In the genomic region with DNA sequence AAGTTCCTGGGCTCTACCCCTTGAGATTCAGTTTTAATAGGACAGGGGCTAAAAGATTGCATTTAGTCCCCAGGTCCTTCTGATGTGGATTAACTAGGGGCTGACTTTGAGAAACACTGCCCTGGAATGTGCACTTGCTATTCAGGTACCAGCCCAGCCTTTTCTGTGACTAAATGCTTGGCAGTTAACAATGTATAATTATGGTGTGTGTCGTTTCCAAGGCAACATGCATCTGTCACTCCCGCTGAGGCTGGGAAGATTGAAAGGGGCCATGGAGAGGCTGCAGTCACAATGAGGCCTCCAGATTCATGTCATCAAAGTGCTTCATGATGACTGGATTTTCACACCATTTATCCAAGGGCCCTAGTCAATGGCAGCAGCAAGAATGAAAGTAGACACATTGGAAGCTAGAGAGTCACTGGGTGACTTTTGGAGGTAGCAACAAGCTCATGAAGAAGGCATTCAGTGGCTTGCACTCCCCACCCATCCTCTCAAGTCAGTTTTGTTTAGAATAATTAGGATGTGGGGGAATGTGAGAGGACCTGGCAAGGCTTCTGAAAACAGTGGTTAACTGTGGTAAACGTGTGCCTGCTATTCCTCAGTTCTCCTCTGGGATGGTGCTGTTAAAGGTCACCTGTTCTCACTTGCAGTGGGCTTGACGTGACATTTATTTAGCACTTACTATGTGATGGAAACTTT, we compare ENCODE assay signal across 11 cellular contexts. TPM values are rescaled to one million over a fixed set of nuclear protein-coding genes. Genes with fewer than 3 reads are reported as not detected.
DNase-seq lines count a peak whose midpoint lies in the region; ATAC-seq and TF ChIP-seq lines count a peak whose summit lies in the region.
"Had no signal": no experiment of that assay in that cellular context is flagged by ENCODE, and none has a peak within 500 bp of the region (broad histone marks: within the 10 kb centered on the region; RNA-seq: fewer than 3 reads in every experiment).

No MANE protein-coding gene starts in this region.

- H3K4me1 Mint-ChIP-seq in MCF 10A (ENCODE audit: insufficient read depth, unreplicated experiment), result peaks cover 16% of the 10 kb centered on the region
- H3K4me1 Mint-ChIP-seq: CD4-positive, CD25-positive, alpha-beta regulatory T cell; immature natural killer cell had no signal

- H3K4me1 ChIP-seq in breast epithelium, result no peaks in the 10 kb centered on the region
- no peaks in the 10 kb centered on the region for H3K4me1 ChIP-seq in Panc1 (ENCODE audit: control insufficient read depth, insufficient read depth, low read length)
- peaks cover 9% of the 10 kb centered on the region for H3K4me1 ChIP-seq in testis
- H3K4me1 ChIP-seq in gastroesophageal sphincter, result peaks cover 0 to 22% (median 4%) of the 10 kb centered on the region in 3 donors

- peaks cover 9% of the 10 kb centered on the region for H3K36me3 Mint-ChIP-seq in MCF 10A (ENCODE audit: insufficient read depth, unreplicated experiment)
- H3K36me3 Mint-ChIP-seq: CD4-positive, CD25-positive, alpha-beta regulatory T cell; immature natural killer cell had no signal

- intact Hi-C loops in MCF 10A (cut with micrococcal nuclease), result loop anchor here (2.0 to 10.0 kb wide), 2 partner anchors 28 to 160 kb away; a partner anchor contains a TSS
- intact Hi-C loops in breast epithelium (cut with DNase I; ENCODE audit: low total_unique reads), result no loop called here
- intact Hi-C loops in Panc1 (cut with micrococcal nuclease; ENCODE audit: unreplicated experiment), result no loop called here
- intact Hi-C loops in head of caudate nucleus (cut with DNase I), result no loop called here
- intact Hi-C loops in testis (cut with DNase I; ENCODE audit: low total_unique reads), result no loop called here

- DNase-seq in MCF 10A (ENCODE audit: unreplicated experiment), result peak; percentile 17
- no peak for DNase-seq in breast epithelium (ENCODE audit: low spot score in 2 of 2)
- DNase-seq in Panc1 (ENCODE audit: low read depth, low spot score), result no peak
- peak in 30 of 42 donors; percentile 5 to 68 (median 28) for DNase-seq in head of caudate nucleus
- no peak for DNase-seq in testis
- no peak for DNase-seq in DMS114 treated with DMSO at 0.1 percent for 48 hours (lab: John Stamatoyannopoulos, UW; ENCODE audit: unreplicated experiment)
- no peak for DNase-seq in DMS153 treated with DMSO at 0.1 percent for 48 hours (lab: John Stamatoyannopoulos, UW; ENCODE audit: unreplicated experiment)
- DNase-seq: CD4-positive, CD25-positive, alpha-beta regulatory T cell; immature natural killer cell; NK-92 treated with Interleukin-12 subunit alpha and Interleukin-12 subunit beta, amount 100 ng/mL, for 24 hours had no signal

- TF ChIP-seq EP300 in gastroesophageal sphincter (IDR thresholded peaks at IDR 0.05), result no peak

- TF ChIP-seq POLR2A in breast epithelium (IDR thresholded peaks at IDR 0.05) (no peak), testis (IDR thresholded peaks at IDR 0.05) (no peak), gastroesophageal sphincter (IDR thresholded peaks at IDR 0.05) (no peak)

- TF ChIP-seq CTCF in MCF 10A (IDR thresholded peaks at IDR 0.05; ENCODE audit: unreplicated experiment), result no peak
- TF ChIP-seq CTCF in breast epithelium (IDR thresholded peaks at IDR 0.05), result no peak
- TF ChIP-seq CTCF in Panc1 (IDR thresholded peaks at IDR 0.05), result no peak; the same call in 1 of the 2 replicates
- TF ChIP-seq CTCF in testis (IDR thresholded peaks at IDR 0.05), result no peak
- TF ChIP-seq CTCF in gastroesophageal sphincter (IDR thresholded peaks at IDR 0.05), result peak in 1 of 4 experiments; percentile 12

- H3K27ac ChIP-seq in breast epithelium (no peak overlapping the region), Panc1 (ENCODE audit: low read length) (no peak overlapping the region), testis (peak overlapping the region in 1 of 2 donors; percentile 4), gastroesophageal sphincter (no peak overlapping the region)

- ATAC-seq in Panc1, result peak; percentile 47; the same call in 1 of the 2 replicates
- ATAC-seq in gastroesophageal sphincter, result no peak

- no peaks in the 10 kb centered on the region for H3K9me3 ChIP-seq in breast epithelium
- no peaks in the 10 kb centered on the region for H3K9me3 ChIP-seq in Panc1 (ENCODE audit: control insufficient read depth, insufficient read depth, low read depth, low read length)
- H3K9me3 ChIP-seq in testis, result no peaks in the 10 kb centered on the region
- H3K9me3 ChIP-seq in gastroesophageal sphincter, result no peaks in the 10 kb centered on the region

- CTCF ChIA-PET in MCF 10A (lab: Yijun Ruan, JAX), result interaction anchor here (0.6 to 3.5 kb wide), 3 partner anchors 9 to 162 kb away, joined by 3 to 11 read pairs (median 5); no protein-coding TSS in a partner anchor
- CTCF ChIA-PET in Panc1 (lab: Charles Lee), result interaction anchor here (1.0 kb wide), 1 partner anchor 179 kb away, joined by 5 read pairs; no protein-coding TSS in a partner anchor

- no peaks in the 10 kb centered on the region for H3K36me3 ChIP-seq in breast epithelium
- no peaks in the 10 kb centered on the region for H3K36me3 ChIP-seq in Panc1 (ENCODE audit: control insufficient read depth, insufficient read depth, low read length)
- H3K36me3 ChIP-seq in testis (ENCODE audit: low read depth, missing control alignments), result no peaks in the 10 kb centered on the region
- peaks cover 0 to 8% of the 10 kb centered on the region in 2 donors for H3K36me3 ChIP-seq in gastroesophageal sphincter

- no peak overlapping the region for H3K27ac Mint-ChIP-seq in MCF 10A (ENCODE audit: low read depth, unreplicated experiment)
- H3K27ac Mint-ChIP-seq: CD4-positive, CD25-positive, alpha-beta regulatory T cell; immature natural killer cell had no signal

- WGBS in testis, 2 donors, result 50 to 56% methylated on average over 4 of the region's 4 CpGs
- WGBS in gastroesophageal sphincter (ENCODE audit: low coverage in 1 of 2), 2 donors, result 40 to 46% methylated on average over 4 of the region's 4 CpGs

- no peak overlapping the region for H3K4me3 Mint-ChIP-seq in MCF 10A (ENCODE audit: unreplicated experiment)
- H3K4me3 Mint-ChIP-seq: CD4-positive, CD25-positive, alpha-beta regulatory T cell; immature natural killer cell had no signal

- in situ Hi-C loops in Panc1 (cut with HindIII; ENCODE audit: low pct_unique_long_range_greater_than_20kb, low sequenced_read_pairs), result no loop called here

- no peak overlapping the region for H3K4me3 ChIP-seq in breast epithelium
- no peak overlapping the region for H3K4me3 ChIP-seq in Panc1 (ENCODE audit: low read depth in 2 of 2, low read length in 2 of 2)
- H3K4me3 ChIP-seq in testis, result peak overlapping the region; percentile 41 to 46
- H3K4me3 ChIP-seq in gastroesophageal sphincter, result no peak overlapping the region

- H3K27me3 ChIP-seq in breast epithelium (no peaks in the 10 kb centered on the region), Panc1 (ENCODE audit: control insufficient read depth, insufficient read depth, low read length) (no peaks in the 10 kb centered on the region), testis (no peaks in the 10 kb centered on the region), gastroesophageal sphincter (no peaks in the 10 kb centered on the region)

- no peaks in the 10 kb centered on the region for H3K9me3 Mint-ChIP-seq in MCF 10A (ENCODE audit: unreplicated experiment)
- H3K9me3 Mint-ChIP-seq: immature natural killer cell had no signal

- BruUV-seq in MCF 10A (replicated peaks; lab: Mats Ljungman, UMichigan) (no TSS peak), Panc1 (replicated peaks; lab: Mats Ljungman, UMichigan) (no TSS peak)

- POLR2A ChIA-PET in MCF 10A (lab: Yijun Ruan, JAX), result no interaction called here
- POLR2A ChIA-PET in Panc1 (lab: Charles Lee), result no interaction called here

- no peaks in the 10 kb centered on the region for H3K27me3 Mint-ChIP-seq in MCF 10A (ENCODE audit: insufficient read depth, unreplicated experiment)

RNA-seq across cellular contexts. Expression of a gene that starts 28.3 kb away (rescaled TPM):
- total RNA-seq in MCF 10A (2022) (47.6 and 47.9 TPM in 2 replicates), breast epithelium (10 to 100 TPM; 12.5 to 38.7 (median 22.4) TPM), Panc1 (2021; ENCODE audit: unreplicated experiment) (18.5 TPM), testis (10 to 100 TPM; 34.3 to 54.6 TPM), gastroesophageal sphincter (100 to 1,000 TPM in 1 of 4 donors, 10 to 100 TPM in 3; 45.8 to 143 (median 80.5) TPM)
- polyA plus RNA-seq in Panc1 (2012; ENCODE audit: insufficient read length), result 6.9 TPM
- 49.6 TPM for polyA plus RNA-seq in testis (ENCODE audit: insufficient read depth, low read depth, low replicate concordance)
- polyA plus RNA-seq: CD4-positive, CD25-positive, alpha-beta regulatory T cell had no signal

Comparison
In these comparisons a context has a peak if more than half of its experiments do, and no peak if none do; other contexts are left out.
1. DNase-seq: peak in MCF 10A (single experiment) and head of caudate nucleus (30 of 42); none in breast epithelium (0 of 2), Panc1 (single experiment), testis (single experiment), DMS114 treated with DMSO at 0.1 percent for 48 hours (single experiment) and DMS153 treated with DMSO at 0.1 percent for 48 hours (single experiment).
2. H3K4me3 ChIP-seq: peak in testis (2 of 2); none in breast epithelium (0 of 3), Panc1 (0 of 2) and gastroesophageal sphincter (0 of 2).